8 cellular contexts compared by ENCODE assay signal in genomic region chr7:107725138-107725740, GRCh38. TPM values are rescaled to one million over a fixed set of nuclear protein-coding genes. Genes with fewer than 3 reads are reported as not detected.
DNase-seq lines count a peak whose midpoint lies in the region; ATAC-seq, FAIRE-seq and TF ChIP-seq lines count a peak whose summit lies in the region.

No MANE protein-coding gene starts in this region.

- H3K4me3 Mint-ChIP-seq in immature natural killer cell = no peak overlapping the region

- peak; percentile 92 for FAIRE-seq in RCC 7860 (lab: Jason Lieb, UNC)

- intact Hi-C loops in ascending aorta (cut with DNase I) = loop anchor here (1.0 to 10.0 kb wide), 3 partner anchors 262 to 580 kb away; no protein-coding TSS in a partner anchor

- H3K4me1 ChIP-seq in ascending aorta = no peaks in the 10 kb centered on the region

- no peak overlapping the region for H3K27ac ChIP-seq in ascending aorta

- H3K27me3 Mint-ChIP-seq in immature natural killer cell (ENCODE audit: low read depth in 3 of 3) = peaks cover 0 to 8% (median 4%) of the 10 kb centered on the region in 3 donors

- H3K4me3 ChIP-seq in ascending aorta = no peak overlapping the region

- no peak overlapping the region for H3K27ac Mint-ChIP-seq in immature natural killer cell

- no peaks in the 10 kb centered on the region for H3K9me3 Mint-ChIP-seq in immature natural killer cell

- no peaks in the 10 kb centered on the region for H3K27me3 ChIP-seq in ascending aorta

- no peaks in the 10 kb centered on the region for H3K4me1 Mint-ChIP-seq in immature natural killer cell

- no peaks in the 10 kb centered on the region for H3K36me3 Mint-ChIP-seq in immature natural killer cell

- ATAC-seq in HG02885 (IDR thresholded peaks at IDR 0.05; ENCODE audit: poor library complexity, unreplicated experiment) (no peak), HG03159 (IDR thresholded peaks at IDR 0.05; ENCODE audit: unreplicated experiment) (no peak)

- H3K36me3 ChIP-seq in ascending aorta = no peaks in the 10 kb centered on the region

- no peaks in the 10 kb centered on the region for H3K9me3 ChIP-seq in ascending aorta

- DNase-seq in DMS153 (lab: John Stamatoyannopoulos, UW) = peak; percentile 43
- DNase-seq in HT1080 (ENCODE audit: low read depth) = peak; percentile 60
- peak; percentile 52 for DNase-seq in RCC 7860 (ENCODE audit: low spot score)
- no peak for DNase-seq in ascending aorta (ENCODE audit: low spot score in 2 of 2)
- DNase-seq in immature natural killer cell = peak in 2 of 3 donors; percentile 26 to 30
- peak; percentile 3 to 28 for DNase-seq in stimulated activated CD4-positive, alpha-beta T cell treated with anti-CD3 and anti-CD28 coated beads, Interleukin-15, amount 100 ng/mL, for 48 hours (ENCODE audit: low read depth in 2 of 2)

- TF ChIP-seq CTCF in ascending aorta (IDR thresholded peaks at IDR 0.05) = peak; percentile 46 to 71 (median 63)

RNA-seq across cellular contexts. Expression of gene CBLL1, which starts 18.7 kb away (rescaled TPM):
- total RNA-seq in HT1080 (2014; rRNA removed; shearing (Covaris generic)) = 25.2 and 29.5 TPM in 2 replicates
- 21.1 and 29.1 TPM in 2 replicates for polyA plus RNA-seq in HT1080 (2015; cell fraction: cytosol; rRNA removed)
- 47.4 and 59.1 TPM in 2 replicates for polyA plus RNA-seq in HT1080 (2015; cell fraction: nucleus; rRNA removed)
- 44.1 TPM for total RNA-seq in ascending aorta
- polyA plus RNA-seq in immature natural killer cell = 10 to 100 TPM; 41.1 to 89.0 (median 47.7) TPM

Comparison
In these comparisons a context has a peak if more than half of its experiments do, and no peak if none do; other contexts are left out.
1. DNase-seq: peak in DMS153 (single experiment), HT1080 (single experiment), RCC 7860 (single experiment), immature natural killer cell (2 of 3) and stimulated activated CD4-positive, alpha-beta T cell treated with anti-CD3 and anti-CD28 coated beads, Interleukin-15, amount 100 ng/mL, for 48 hours (2 of 2); none in ascending aorta (0 of 2).